1 cellular context compared by ENCODE assay signal in the genomic region with DNA sequence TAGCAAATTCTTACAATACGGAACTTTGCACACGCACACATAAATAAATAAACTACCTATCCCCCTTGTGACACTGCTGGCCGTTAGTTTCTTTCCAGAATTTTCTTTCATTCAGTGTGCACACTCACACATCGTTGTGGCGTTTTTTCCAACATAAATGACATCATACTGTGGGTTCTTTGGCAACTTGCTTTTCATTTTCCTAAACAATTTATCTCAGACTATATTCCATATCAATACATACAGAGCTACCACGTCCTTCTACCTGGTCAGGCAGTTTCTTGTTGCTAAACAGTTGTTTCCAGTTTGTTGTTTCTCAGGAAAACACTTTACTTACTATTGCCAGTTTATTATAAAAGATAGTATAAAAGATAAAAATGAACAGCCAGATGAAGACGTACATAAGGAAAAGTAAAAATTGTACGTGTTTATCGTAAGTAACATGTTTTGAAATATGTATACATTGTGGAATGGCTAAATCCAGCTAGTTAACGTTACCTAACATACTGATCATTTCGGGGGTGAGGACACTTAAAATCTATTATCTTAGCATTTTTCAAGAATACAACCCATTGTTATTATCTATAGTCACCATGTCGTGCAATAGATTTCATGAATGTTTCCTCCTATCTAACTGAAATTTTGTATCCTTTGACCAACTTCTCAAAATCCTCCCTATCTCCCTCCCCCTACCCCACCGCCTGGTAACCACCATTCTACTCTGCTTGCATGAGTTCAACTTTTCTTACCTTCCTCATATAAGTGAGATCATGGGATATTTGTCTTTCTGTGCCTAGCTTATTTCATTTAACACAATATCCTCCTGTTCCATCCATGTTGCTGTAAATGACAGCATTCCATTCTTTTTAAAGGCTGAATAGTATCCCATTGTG.
TF ChIP-seq lines count a peak whose summit lies in the region.

No MANE protein-coding gene starts in this region.

TF ChIP-seq in WTC11, 78 proteins besides CTCF, POLR2A, EP300 and RAD21 (continued from another document):
- TF ChIP-seq, protein P1, sequence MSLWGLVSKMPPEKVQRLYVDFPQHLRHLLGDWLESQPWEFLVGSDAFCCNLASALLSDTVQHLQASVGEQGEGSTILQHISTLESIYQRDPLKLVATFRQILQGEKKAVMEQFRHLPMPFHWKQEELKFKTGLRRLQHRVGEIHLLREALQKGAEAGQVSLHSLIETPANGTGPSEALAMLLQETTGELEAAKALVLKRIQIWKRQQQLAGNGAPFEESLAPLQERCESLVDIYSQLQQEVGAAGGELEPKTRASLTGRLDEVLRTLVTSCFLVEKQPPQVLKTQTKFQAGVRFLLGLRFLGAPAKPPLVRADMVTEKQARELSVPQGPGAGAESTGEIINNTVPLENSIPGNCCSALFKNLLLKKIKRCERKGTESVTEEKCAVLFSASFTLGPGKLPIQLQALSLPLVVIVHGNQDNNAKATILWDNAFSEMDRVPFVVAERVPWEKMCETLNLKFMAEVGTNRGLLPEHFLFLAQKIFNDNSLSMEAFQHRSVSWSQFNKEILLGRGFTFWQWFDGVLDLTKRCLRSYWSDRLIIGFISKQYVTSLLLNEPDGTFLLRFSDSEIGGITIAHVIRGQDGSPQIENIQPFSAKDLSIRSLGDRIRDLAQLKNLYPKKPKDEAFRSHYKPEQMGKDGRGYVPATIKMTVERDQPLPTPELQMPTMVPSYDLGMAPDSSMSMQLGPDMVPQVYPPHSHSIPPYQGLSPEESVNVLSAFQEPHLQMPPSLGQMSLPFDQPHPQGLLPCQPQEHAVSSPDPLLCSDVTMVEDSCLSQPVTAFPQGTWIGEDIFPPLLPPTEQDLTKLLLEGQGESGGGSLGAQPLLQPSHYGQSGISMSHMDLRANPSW (CRISPR knock-in tag; conservative IDR thresholded peaks at IDR 0.05; ENCODE audit: low read depth): no peak
- TF ChIP-seq, protein P2, sequence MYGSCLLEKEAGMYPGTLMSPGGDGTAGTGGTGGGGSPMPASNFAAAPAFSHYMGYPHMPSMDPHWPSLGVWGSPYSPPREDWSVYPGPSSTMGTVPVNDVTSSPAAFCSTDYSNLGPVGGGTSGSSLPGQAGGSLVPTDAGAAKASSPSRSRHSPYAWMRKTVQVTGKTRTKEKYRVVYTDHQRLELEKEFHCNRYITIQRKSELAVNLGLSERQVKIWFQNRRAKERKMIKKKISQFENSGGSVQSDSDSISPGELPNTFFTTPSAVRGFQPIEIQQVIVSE (CRISPR knock-in tag; IDR thresholded peaks at IDR 0.05; ENCODE audit: borderline replicate concordance): no peak
- TF ChIP-seq, protein P3, sequence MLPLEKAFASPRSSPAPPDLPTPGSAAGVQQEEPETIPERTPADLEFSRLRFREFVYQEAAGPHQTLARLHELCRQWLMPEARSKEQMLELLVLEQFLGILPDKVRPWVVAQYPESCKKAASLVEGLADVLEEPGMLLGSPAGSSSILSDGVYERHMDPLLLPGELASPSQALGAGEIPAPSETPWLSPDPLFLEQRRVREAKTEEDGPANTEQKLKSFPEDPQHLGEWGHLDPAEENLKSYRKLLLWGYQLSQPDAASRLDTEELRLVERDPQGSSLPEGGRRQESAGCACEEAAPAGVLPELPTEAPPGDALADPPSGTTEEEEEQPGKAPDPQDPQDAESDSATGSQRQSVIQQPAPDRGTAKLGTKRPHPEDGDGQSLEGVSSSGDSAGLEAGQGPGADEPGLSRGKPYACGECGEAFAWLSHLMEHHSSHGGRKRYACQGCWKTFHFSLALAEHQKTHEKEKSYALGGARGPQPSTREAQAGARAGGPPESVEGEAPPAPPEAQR (CRISPR knock-in tag; IDR thresholded peaks at IDR 0.05): no peak
- TF ChIP-seq RELA (CRISPR knock-in tag; IDR thresholded peaks at IDR 0.05; ENCODE audit: borderline replicate concordance): no peak
